ENCODE assay signal across 18 cellular contexts in genomic region chr4:175871774-175872405, GRCh38. TPM values are rescaled to one million over a fixed set of nuclear protein-coding genes. Genes with fewer than 3 reads are reported as not detected.
"Had no signal": no experiment of that assay in that cellular context is flagged by ENCODE, and none has a peak within 500 bp of the region (broad histone marks: within the 10 kb centered on the region; RNA-seq: fewer than 3 reads in every experiment).

No MANE protein-coding gene starts in this region.

- H3K9me3 ChIP-seq: ascending aorta, gastrocnemius medialis, pancreas, thyroid gland, uterus had no signal

- H3K27me3 ChIP-seq: ascending aorta, cardiac muscle cell, gastrocnemius medialis, heart right ventricle, pancreas, thyroid gland, uterus had no signal

- H3K4me3 ChIP-seq: ascending aorta, cardiac muscle cell, gastrocnemius medialis, heart right ventricle, lung, pancreas, thyroid gland, uterus had no signal

- DNase-seq: activated CD4-positive, alpha-beta T cell treated with anti-CD3 and anti-CD28 coated beads, Interleukin-2, amount 50 U/mL, for 1 hour; activated naive CD8-positive, alpha-beta T cell treated with anti-CD3 and anti-CD28 coated beads for 36 hours; endodermal cell; gastrocnemius medialis; heart right ventricle; islet precursor cell; naive B cell; pancreas; stimulated activated CD4-positive, alpha-beta T cell treated with anti-CD3 and anti-CD28 coated beads, Interleukin-12 subunit alpha, Interleukin-12 subunit beta, amount 100 ng/mL, for 4 hours; stimulated activated CD4-positive, alpha-beta T cell treated with anti-CD3 and anti-CD28 coated beads, Interleukin-2, amount 100 ng/mL, for 24 hours; thyroid gland; uterus had no signal

- H3K27ac ChIP-seq: ascending aorta, cardiac muscle cell, gastrocnemius medialis, heart right ventricle, pancreas, thyroid gland, uterus had no signal

- ATAC-seq: gastrocnemius medialis; heart right ventricle; pancreas; stimulated activated effector memory CD8-positive, alpha-beta T cell treated with anti-CD3 and anti-CD28 coated beads, Interleukin-12 subunit alpha, Interleukin-12 subunit beta, amount 100 ng/mL, for 72 hours had no signal

- H3K4me1 ChIP-seq: ascending aorta, gastrocnemius medialis, heart right ventricle, pancreas, thyroid gland, uterus had no signal

- H3K36me3 ChIP-seq: ascending aorta, cardiac muscle cell, gastrocnemius medialis, heart right ventricle, pancreas, thyroid gland, uterus had no signal

RNA-seq across cellular contexts. Expression of gene GPM6A, which starts 59.8 kb away (rescaled TPM):
- total RNA-seq: activated CD8-positive, alpha-beta memory T cell treated with anti-CD3 and anti-CD28 coated beads for 36 hours; activated naive CD8-positive, alpha-beta T cell treated with anti-CD3 and anti-CD28 coated beads for 36 hours; activated T-helper 1 cell treated with anti-CD3 and anti-CD28 coated beads, Interleukin-12 subunit alpha, Interleukin-12 subunit beta, Interleukin-2, Interleukin-4 antibody, amounts not matched to agents 30 ng/mL and 10 ng/mL and 1 ng/mL, durations not matched to agents 14 hours and 24 hours and 36 hours; gastrocnemius medialis had no signal
